Comparison of ENCODE assay signal across 15 cellular contexts in genomic region chr15:80474224-80474619, GRCh38.
DNase-seq lines count a peak whose midpoint lies in the region; FAIRE-seq and TF ChIP-seq lines count a peak whose summit lies in the region.
"Had no signal": no experiment of that assay in that cellular context is flagged by ENCODE, and none has a peak within 500 bp of the region (broad histone marks: within the 10 kb centered on the region; RNA-seq: fewer than 3 reads in every experiment).

No MANE protein-coding gene starts in this region.

- no peak overlapping the region for H4K8ac ChIP-seq in H1 (ENCODE audit: extremely low read depth, insufficient read depth, low read length)

- H3K9me3 ChIP-seq in HUES48 (ENCODE audit: control insufficient read depth, insufficient read depth, low read length) = peaks cover 7% of the 10 kb centered on the region
- H3K9me3 ChIP-seq in SJCRH30 (replicated peaks) = no peaks in the 10 kb centered on the region
- H3K9me3 ChIP-seq in H1 (ENCODE audit: insufficient read depth in 2 of 2, low read depth in 1 of 2, low read length in 1 of 2) = peaks cover 0 to 8% of the 10 kb centered on the region in 2 experiments; a peak in 2 of 4 replicates
- H3K9me3 ChIP-seq in osteoblast (ENCODE audit: low read depth, low read length) = no peaks in the 10 kb centered on the region

- POLR2A ChIA-PET in H1 (lab: Charles Lee; ENCODE audit: partially characterized antibody) = interaction anchor here (1.9 kb wide), 1 partner anchor 15 kb away, joined by 5 read pairs; no protein-coding TSS in a partner anchor

- H3K36me3 ChIP-seq in HUES48 (ENCODE audit: control insufficient read depth, insufficient read depth, low read length) (peaks cover 11% of the 10 kb centered on the region; the same call in 1 of the 2 replicates), SJCRH30 (no peaks in the 10 kb centered on the region), H1 (ENCODE audit: control insufficient read depth in 2 of 4, insufficient read depth in 4 of 4, low read length in 3 of 4) (peaks cover 0 to 24% (median 8%) of the 10 kb centered on the region in 4 experiments; a peak in 4 of 8 replicates), osteoblast (ENCODE audit: insufficient read depth, low read length) (no peaks in the 10 kb centered on the region)

- H4K20me1 ChIP-seq in H1 (replicated peaks in 1 of 2; ENCODE audit: control insufficient read depth in 1 of 2, insufficient read depth in 2 of 2, low read length in 2 of 2) (no peaks in the 10 kb centered on the region), osteoblast (ENCODE audit: insufficient read depth, low read length) (no peaks in the 10 kb centered on the region)
- H4K20me1 ChIP-seq: BLaER1 treated with 17β-estradiol and CSF1 and Interleukin-3, amounts not matched to agents 10 nM and 100 nM had no signal

- no peak overlapping the region for H2BK12ac ChIP-seq in H1 (ENCODE audit: low read depth, low read length)

- no peak for TF ChIP-seq EP300 in H1 (IDR thresholded peaks at IDR 0.05; ENCODE audit: borderline replicate concordance in 1 of 2, low read depth in 2 of 2, low read length in 2 of 2)

- no peak overlapping the region for H3K14ac ChIP-seq in H1 (ENCODE audit: insufficient read length)

- H3K27me3 ChIP-seq in HUES48 (ENCODE audit: control insufficient read depth, insufficient read depth, low read length) (no peaks in the 10 kb centered on the region), SJCRH30 (no peaks in the 10 kb centered on the region), H1 (replicated peaks in 1 of 4; ENCODE audit: control insufficient read depth in 3 of 4, extremely low read depth in 1 of 4, insufficient read depth in 3 of 4, low read length in 3 of 4) (no peaks in the 10 kb centered on the region), osteoblast (ENCODE audit: insufficient read depth, low read length) (no peaks in the 10 kb centered on the region)
- H3K27me3 ChIP-seq: BLaER1 treated with 17β-estradiol and CSF1 and Interleukin-3, amounts not matched to agents 10 nM and 100 nM had no signal

- H3K79me2 ChIP-seq in H1 (ENCODE audit: control insufficient read depth in 1 of 2, insufficient read depth in 2 of 2, low read length in 2 of 2) = no peaks in the 10 kb centered on the region
- H3K79me2 ChIP-seq in osteoblast (ENCODE audit: insufficient read depth, low read length) = no peaks in the 10 kb centered on the region

- no peak for DNase-seq in SJCRH30
- DNase-seq in H1 (ENCODE audit: low read depth in 1 of 2, low spot score in 2 of 2) = no peak
- no peak for DNase-seq in osteoblast (ENCODE audit: insufficient read length, low spot score, missing footprints)
- no peak for DNase-seq in COR-L47 (lab: John Stamatoyannopoulos, UW)
- DNase-seq in frontal cortex (ENCODE audit: low spot score in 2 of 2) = no peak
- DNase-seq in A172 (ENCODE audit: low spot score) = no peak
- no peak for DNase-seq in NCI-H748 (lab: John Stamatoyannopoulos, UW; ENCODE audit: unreplicated experiment)
- DNase-seq: CD8-positive, alpha-beta T cell; DMS79; NCI-H526 treated with DMSO at 0.1 percent for 48 hours had no signal

- no peak overlapping the region for H3K23ac ChIP-seq in H1 (ENCODE audit: insufficient read length)

- no peak overlapping the region for H3K4ac ChIP-seq in H1 (replicated peaks; ENCODE audit: insufficient read length, low read depth, low read length)

- H3K18ac ChIP-seq in H1 (ENCODE audit: extremely low read depth, low read length) = peak overlapping the region; percentile 64; the same call in 1 of the 2 replicates

- TF ChIP-seq RAD21 in H1 (IDR thresholded peaks at IDR 0.05 in 1 of 2, conservative IDR thresholded peaks at IDR 0.05 in 1 of 2; ENCODE audit: low read depth in 2 of 2, low read length in 2 of 2) = no peak

- H3K27ac ChIP-seq in HUES48 (ENCODE audit: low read depth, low read length) = peak overlapping the region; percentile 76
- peak overlapping the region; percentile 59 for H3K27ac ChIP-seq in SJCRH30
- H3K27ac ChIP-seq in H1 (ENCODE audit: low read depth, low read length) = no peak overlapping the region
- peak overlapping the region; percentile 75 for H3K27ac ChIP-seq in osteoblast (ENCODE audit: low read depth, low read length)
- H3K27ac ChIP-seq: KMS-11 had no signal

- CTCF ChIA-PET in H1 (lab: Charles Lee; ENCODE audit: partially characterized antibody) = interaction anchor here (0.8 to 21.1 kb wide), 16 partner anchors 8 to 305 kb away, joined by 3 to 187 read pairs (median 4); partner anchors contain the start of gene CEMIP

- FAIRE-seq in H1 (lab: Jason Lieb, UNC) (no peak), frontal cortex (lab: Jason Lieb, UNC) (no peak)
- FAIRE-seq: D721Med, RCC 7860 had no signal

- TF ChIP-seq POLR2A in H1 (IDR thresholded peaks at IDR 0.05; ENCODE audit: control extremely low read depth in 1 of 2, low read depth in 2 of 2, low read length in 2 of 2) = no peak

- H3K79me1 ChIP-seq in H1 (ENCODE audit: low read depth, low read length) = no peaks in the 10 kb centered on the region

- WGBS in H1 (ENCODE audit: extremely low coverage in 1 of 2, insufficient coverage in 1 of 2, insufficient read length in 1 of 2, insufficient replicate concordance in 2 of 2, low coverage in 1 of 2, low lambda C conversion rate in 2 of 2, missing lambda C conversion rate in 1 of 2), 2 experiments = 96% methylated on average over 3 of the region's 3 CpGs; no CpG with 5 or more reads in 1 of the 2 experiments

- peak overlapping the region; percentile 67; the same call in 1 of the 2 replicates for H2BK20ac ChIP-seq in H1 (ENCODE audit: low read length)

- TF ChIP-seq CTCF in H1 (IDR thresholded peaks at IDR 0.05; ENCODE audit: control extremely low read depth in 1 of 3, insufficient read depth in 1 of 3, low read depth in 1 of 3, low read length in 3 of 3) = no peak
- TF ChIP-seq CTCF in osteoblast (IDR thresholded peaks at IDR 0.05; ENCODE audit: extremely low read depth, low read depth, low read length) = no peak

- H2BK120ac ChIP-seq in H1 (replicated peaks; ENCODE audit: low read depth, low read length) = no peak overlapping the region

- H3K56ac ChIP-seq in H1 (replicated peaks; ENCODE audit: insufficient read length, low read depth, low read length) = no peak overlapping the region

- H2AK5ac ChIP-seq in H1 (ENCODE audit: low read depth, low read length) = no peak overlapping the region

- no peaks in the 10 kb centered on the region for H3K23me2 ChIP-seq in H1 (ENCODE audit: low read depth, low read length)

- no peak overlapping the region for H4K5ac ChIP-seq in H1 (ENCODE audit: insufficient read length, low read depth, low read length)

- H3K9ac ChIP-seq in HUES48 (ENCODE audit: low read depth, low read length) = no peak overlapping the region
- H3K9ac ChIP-seq in H1 (replicated peaks in 1 of 4; ENCODE audit: extremely low read depth in 1 of 4, low read depth in 3 of 4, low read length in 3 of 4) = no peak overlapping the region
- H3K9ac ChIP-seq: KMS-11 had no signal

- H2BK5ac ChIP-seq in H1 (ENCODE audit: low read depth, low read length) = peak overlapping the region; percentile 22; the same call in 1 of the 2 replicates

- H4K91ac ChIP-seq in H1 (replicated peaks; ENCODE audit: insufficient read length, low read length) = peak overlapping the region; percentile 6

- 0 out of 4 replicates have a peak overlapping the region, but pooled peaks of 1 of the 2 experiments have one; percentile 15 for H3K4me2 ChIP-seq in H1 (ENCODE audit: insufficient read depth in 1 of 2, low read depth in 2 of 2, low read length in 2 of 2)
- H3K4me2 ChIP-seq in osteoblast (ENCODE audit: insufficient read depth, low read length) = peak overlapping the region; percentile 5
- H3K4me2 ChIP-seq: KMS-11 had no signal

- no peak overlapping the region for H2BK15ac ChIP-seq in H1 (ENCODE audit: low read length)

- peaks cover 30% of the 10 kb centered on the region for H3K4me1 ChIP-seq in HUES48 (ENCODE audit: control insufficient read depth, insufficient read depth, low read length)
- H3K4me1 ChIP-seq in SJCRH30 = peaks cover 6% of the 10 kb centered on the region; the same call in 1 of the 2 replicates
- H3K4me1 ChIP-seq in H1 (replicated peaks in 1 of 4; ENCODE audit: control insufficient read depth in 3 of 4, insufficient read depth in 4 of 4, low read length in 3 of 4) = peaks cover 3 to 19% (median 11%) of the 10 kb centered on the region in 4 experiments; a peak in 6 of 7 replicates
- H3K4me1 ChIP-seq in osteoblast (ENCODE audit: insufficient read depth, low read length) = peaks cover 23% of the 10 kb centered on the region

- H3K4me3 ChIP-seq in HUES48 (ENCODE audit: low read depth, low read length) = no peak overlapping the region
- no peak overlapping the region for H3K4me3 ChIP-seq in SJCRH30
- no peak overlapping the region for H3K4me3 ChIP-seq in H1 (ENCODE audit: extremely low read depth in 1 of 4, insufficient read depth in 2 of 4, low read depth in 3 of 4, low read length in 4 of 4)
- H3K4me3 ChIP-seq in osteoblast (ENCODE audit: insufficient read depth, low read length) = no peak overlapping the region

- H2AFZ ChIP-seq in H1 (ENCODE audit: low read length) (no peak overlapping the region), osteoblast (ENCODE audit: low read length) (no peak overlapping the region)

TF ChIP-seq in H1, 55 proteins besides CTCF, POLR2A, EP300 and RAD21:
- no peak for TF ChIP-seq YY1 (IDR thresholded peaks at IDR 0.05; ENCODE audit: low read depth, low read length)
- TF ChIP-seq RFX5 (IDR thresholded peaks at IDR 0.05; ENCODE audit: borderline replicate concordance, low read depth, low read length) = no peak
